12 cellular contexts compared by ENCODE assay signal in the genomic region with DNA sequence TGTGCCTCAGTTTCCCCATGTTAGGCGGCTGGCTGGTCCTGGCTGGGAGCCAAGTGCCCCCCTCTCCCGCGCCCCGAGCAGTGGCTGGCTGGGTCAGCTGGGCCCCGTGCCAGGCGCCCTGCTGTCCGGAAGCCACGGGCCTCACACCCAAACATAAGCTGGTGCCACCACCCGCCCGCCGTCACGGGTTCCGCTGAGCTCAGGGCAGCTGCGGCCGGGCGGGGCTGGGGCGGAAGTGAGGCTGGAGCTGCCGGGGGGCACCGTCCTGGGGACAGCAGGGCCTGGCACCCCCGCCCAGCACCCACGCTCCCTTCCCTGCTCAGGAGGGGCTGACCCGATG. TPM values are rescaled to one million over a fixed set of nuclear protein-coding genes. Genes with fewer than 3 reads are reported as not detected.
DNase-seq lines count a peak whose midpoint lies in the region; ATAC-seq, FAIRE-seq and TF ChIP-seq lines count a peak whose summit lies in the region.
"Had no signal": no experiment of that assay in that cellular context is flagged by ENCODE, and none has a peak within 500 bp of the region (broad histone marks: within the 10 kb centered on the region; RNA-seq: fewer than 3 reads in every experiment).

No MANE protein-coding gene starts in this region.

- intact Hi-C loops in right cardiac atrium (cut with DNase I) = no loop called here

- WGBS in right cardiac atrium = 55% methylated on average over 22 of the region's 22 CpGs
- WGBS in gastroesophageal sphincter (ENCODE audit: low coverage in 1 of 2), 2 donors = no CpG with 5 or more reads among the region's 22 CpGs

- FAIRE-seq in H54 (lab: Jason Lieb, UNC) = no peak
- no peak for FAIRE-seq in D721Med (lab: Jason Lieb, UNC)
- FAIRE-seq: kidney had no signal

- H3K27me3 ChIP-seq in right cardiac atrium (ENCODE audit: control insufficient read depth, insufficient read depth) (no peaks in the 10 kb centered on the region), gastroesophageal sphincter (peaks cover 16% of the 10 kb centered on the region)

- TF ChIP-seq CTCF in retinal pigment epithelial cell (conservative IDR thresholded peaks at IDR 0.05; ENCODE audit: low read depth, low read length) = no peak
- TF ChIP-seq CTCF in gastroesophageal sphincter (IDR thresholded peaks at IDR 0.05) = no peak
- no peak for TF ChIP-seq CTCF in D721Med (IDR thresholded peaks at IDR 0.05; ENCODE audit: insufficient read depth, missing control alignments)

- H3K27ac ChIP-seq in right cardiac atrium (ENCODE audit: low read length) (no peak overlapping the region), gastroesophageal sphincter (peak overlapping the region in 1 of 4 donors; percentile 37)
- H3K27ac ChIP-seq: GM23248 had no signal

- no peaks in the 10 kb centered on the region for H3K4me1 ChIP-seq in right cardiac atrium (ENCODE audit: control insufficient read depth, insufficient read depth, low read length)
- peaks cover 0 to 19% (median 4%) of the 10 kb centered on the region in 3 donors for H3K4me1 ChIP-seq in gastroesophageal sphincter

- DNase-seq in H54 (ENCODE audit: insufficient read length, low spot score) (peak; percentile 83), right cardiac atrium (peak; percentile 57 to 89 (median 87)), retinal pigment epithelial cell (ENCODE audit: low read depth) (peak; percentile 83), NCI-H2196 (lab: John Stamatoyannopoulos, UW; ENCODE audit: unreplicated experiment) (no peak), HuH-7 (ENCODE audit: low spot score) (no peak), D721Med (ENCODE audit: insufficient read length, low spot score) (no peak)
- DNase-seq: activated CD4-positive, alpha-beta T cell treated with anti-CD3 and anti-CD28 coated beads, Interleukin-2, amount 50 U/mL, for 48 hours; GM23248; kidney; NCI-H1694 had no signal

- H3K9me3 ChIP-seq in right cardiac atrium (ENCODE audit: control insufficient read depth, low read length) (no peaks in the 10 kb centered on the region), gastroesophageal sphincter (no peaks in the 10 kb centered on the region)

- ATAC-seq in SK-N-SH treated with all-trans-retinoic acid at 6 μM for 48 hours (peak; percentile 18; the same call in 2 of the 3 replicates), right cardiac atrium (peak; percentile 61 to 72), gastroesophageal sphincter (no peak)

- no peak for TF ChIP-seq EP300 in gastroesophageal sphincter (IDR thresholded peaks at IDR 0.05)

- no peak for TF ChIP-seq POLR2A in H54 (IDR thresholded peaks at IDR 0.05; ENCODE audit: low read depth, low read length)
- TF ChIP-seq POLR2A in gastroesophageal sphincter (IDR thresholded peaks at IDR 0.05) = no peak

- H3K4me3 ChIP-seq in right cardiac atrium (ENCODE audit: low read length) (no peak overlapping the region), retinal pigment epithelial cell (ENCODE audit: low read length) (no peak overlapping the region), gastroesophageal sphincter (no peak overlapping the region)
- H3K4me3 ChIP-seq: GM23248 had no signal

- no peaks in the 10 kb centered on the region for H3K36me3 ChIP-seq in gastroesophageal sphincter

TF ChIP-seq in SK-N-SH treated with all-trans-retinoic acid at 6 μM for 48 hours, 23 proteins besides CTCF, POLR2A, EP300 and RAD21:
- TF ChIP-seq OSR1 (CRISPR knock-in tag; IDR thresholded peaks at IDR 0.05) (no peak), TOX (CRISPR knock-in tag; IDR thresholded peaks at IDR 0.05; ENCODE audit: borderline replicate concordance) (no peak), ZNF8 (CRISPR knock-in tag; IDR thresholded peaks at IDR 0.05) (no peak), GLIS3 (CRISPR knock-in tag; IDR thresholded peaks at IDR 0.05) (no peak), SNAI2 (CRISPR knock-in tag; IDR thresholded peaks at IDR 0.05) (no peak), ZFP30 (CRISPR knock-in tag; IDR thresholded peaks at IDR 0.05) (no peak), TCF4 (CRISPR knock-in tag; IDR thresholded peaks at IDR 0.05; ENCODE audit: borderline replicate concordance) (no peak)

RNA-seq across cellular contexts. Expression of gene HCN2, which starts 19.3 kb away (rescaled TPM):
- total RNA-seq in right cardiac atrium (10 to 100 TPM; 15.8 to 24.7 (median 21.7) TPM), gastroesophageal sphincter (under 1 TPM; 0.12 to 0.27 (median 0.21) TPM)
- polyA plus RNA-seq in right cardiac atrium = 19.3 TPM

RNA-seq across cellular contexts. Expression of gene POLRMT, which starts 24.4 kb away (rescaled TPM):
- total RNA-seq in right cardiac atrium (10 to 100 TPM; 36.1 to 46.4 (median 45.1) TPM), gastroesophageal sphincter (10 to 100 TPM; 22.1 to 39.5 (median 28.1) TPM)
- polyA plus RNA-seq in right cardiac atrium = 36.8 TPM

RNA-seq across cellular contexts. Expression of gene FGF22, which starts 30.7 kb away (rescaled TPM):
- total RNA-seq in right cardiac atrium (under 1 TPM in 3 of 4 donors, not detected in 1; 0.15 to 0.34 (median 0.17) TPM), gastroesophageal sphincter (1 to 10 TPM in 3 of 4 donors, under 1 TPM in 1; 0.67 to 4.7 (median 1.2) TPM)
- polyA plus RNA-seq in right cardiac atrium = 0.23 TPM
- polyA plus RNA-seq: GM23248 had no signal

RNA-seq across cellular contexts. Expression of gene BSG, which starts 36.6 kb away (rescaled TPM):
- total RNA-seq in right cardiac atrium (1,000 to 10,000 TPM; 1,142 to 1,510 (median 1,274) TPM), gastroesophageal sphincter (100 to 1,000 TPM; 347 to 450 (median 384) TPM)
- 1,705 TPM for polyA plus RNA-seq in right cardiac atrium

RNA-seq across cellular contexts. Expression of gene RNF126, which starts 54.0 kb away (rescaled TPM):
- 10 to 100 TPM; 21.7 to 37.6 (median 28.0) TPM for total RNA-seq in right cardiac atrium
- polyA plus RNA-seq in right cardiac atrium = 24.5 TPM
- total RNA-seq in gastroesophageal sphincter = 10 to 100 TPM; 47.7 to 57.9 (median 52.0) TPM

Comparison
In these comparisons a context has a peak if more than half of its experiments do, and no peak if none do; other contexts are left out.
1. DNase-seq: peak in H54 (single experiment), right cardiac atrium (3 of 3) and retinal pigment epithelial cell (single experiment); none in NCI-H2196 (single experiment), HuH-7 (single experiment) and D721Med (single experiment).
2. RNA of gene HCN2, which starts 19.3 kb away (total RNA-seq): 15.8 to 24.7 TPM in right cardiac atrium; 0.12 to 0.27 TPM in gastroesophageal sphincter; every median in the first group is over 10 times any median in the second.